In the genomic region with DNA sequence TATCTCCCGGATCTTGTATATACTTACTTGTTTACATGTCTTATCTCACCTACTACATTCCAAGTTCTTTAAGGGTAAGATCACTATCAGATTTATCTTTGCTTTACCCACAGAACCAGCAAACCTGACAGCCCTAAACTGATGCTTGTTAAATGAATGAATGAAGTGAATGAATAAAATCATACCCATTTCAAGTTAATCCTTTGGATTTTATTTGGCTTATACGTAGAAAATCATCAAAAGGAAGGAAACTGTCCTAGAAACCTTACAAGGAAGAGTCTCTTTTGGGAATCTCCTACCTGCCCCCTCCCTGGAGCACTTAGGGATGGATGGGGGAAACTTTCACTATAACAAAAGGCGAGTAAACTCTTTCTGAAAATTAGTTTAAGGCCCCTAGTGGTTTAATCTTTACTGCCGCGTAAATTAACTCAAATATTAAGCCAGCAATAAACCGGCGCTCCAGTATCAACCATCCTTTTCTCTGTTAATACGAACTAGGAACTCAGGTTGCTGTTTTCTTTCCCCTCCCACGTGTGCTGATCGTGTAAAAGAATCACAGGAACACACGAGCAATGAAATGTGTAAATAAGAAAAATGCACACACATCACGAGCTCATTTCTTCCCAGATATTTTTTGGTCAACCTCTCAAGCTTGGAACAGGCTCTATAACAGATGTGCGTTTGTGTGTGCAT, we compare ENCODE assay signal across 8 cellular contexts. TPM values are rescaled to one million over a fixed set of nuclear protein-coding genes. Genes with fewer than 3 reads are reported as not detected.
DNase-seq lines count a peak whose midpoint lies in the region; ATAC-seq, FAIRE-seq and TF ChIP-seq lines count a peak whose summit lies in the region.

No MANE protein-coding gene starts in this region.

- in situ Hi-C loops in HepG2 (cut with HindIII; ENCODE audit: extremely low pct_ligation_motif_present, low pct_unique_long_range_greater_than_20kb) = no loop called here

- CTCF ChIA-PET in A549 (lab: Yijun Ruan, JAX) (interaction anchor here (0.7 to 1.3 kb wide), 3 partner anchors 9 to 67 kb away, joined by 3 to 4 read pairs (median 3); no protein-coding TSS in a partner anchor), HepG2 (lab: Yijun Ruan, JAX; ENCODE audit: low intra/inter-chr PET ratio, low total read pairs) (no interaction called here)

- TF ChIP-seq POLR2A in A549 (IDR thresholded peaks at IDR 0.05; ENCODE audit: low read length) = no peak
- no peak for TF ChIP-seq POLR2A in HepG2 (IDR thresholded peaks at IDR 0.05; ENCODE audit: insufficient read depth in 1 of 2, low read depth in 2 of 2, low read length in 2 of 2)

- TF ChIP-seq CTCF in A549 (IDR thresholded peaks at IDR 0.05) (no peak), ascending aorta (IDR thresholded peaks at IDR 0.05) (no peak), HepG2 (CRISPR knock-in tag; IDR thresholded peaks at IDR 0.05) (0 out of 2 replicates have a peak, but pooled peaks have one; percentile 5), upper lobe of right lung (IDR thresholded peaks at IDR 0.05) (peak; percentile 28)

- TF ChIP-seq RAD21 in A549 (conservative IDR thresholded peaks at IDR 0.05 in 1 of 2, IDR thresholded peaks at IDR 0.05 in 1 of 2) = no peak
- TF ChIP-seq RAD21 in HepG2 (CRISPR knock-in tag; IDR thresholded peaks at IDR 0.05) = no peak

- H3K4me1 ChIP-seq in A549 (peaks cover 13% of the 10 kb centered on the region; the same call in 2 of the 3 replicates), ascending aorta (peaks cover 0 to 8% of the 10 kb centered on the region in 2 donors), HepG2 (ENCODE audit: insufficient read depth, low read length) (peaks cover 29% of the 10 kb centered on the region), upper lobe of right lung (peaks cover 20% of the 10 kb centered on the region)

- no peaks in the 10 kb centered on the region for H3K9me3 ChIP-seq in A549
- no peaks in the 10 kb centered on the region for H3K9me3 ChIP-seq in ascending aorta
- no peaks in the 10 kb centered on the region for H3K9me3 ChIP-seq in HepG2 (ENCODE audit: low read length)
- no peaks in the 10 kb centered on the region for H3K9me3 ChIP-seq in upper lobe of right lung

- intact Hi-C loops in ascending aorta (cut with DNase I) (loop anchor here (1.0 to 10.0 kb wide), 3 partner anchors 20 to 1451 kb away; a partner anchor contains a TSS), HepG2 (cut with micrococcal nuclease; ENCODE audit: unreplicated experiment) (loop anchor here (1.0 kb wide), 2 partner anchors 131 to 179 kb away; no protein-coding TSS in a partner anchor), upper lobe of right lung (cut with DNase I) (loop anchor here (10.0 kb wide), 1 partner anchor 141 kb away; no protein-coding TSS in a partner anchor)

- POLR2A ChIA-PET in A549 (lab: Yijun Ruan, JAX) = interaction anchor here (0.6 kb wide), 1 partner anchor 18 kb away, joined by 4 read pairs; no protein-coding TSS in a partner anchor
- POLR2A ChIA-PET in HepG2 (lab: Yijun Ruan, JAX) = interaction anchor here (1.0 kb wide), 1 partner anchor 18 kb away, joined by 5 read pairs; no protein-coding TSS in a partner anchor

- peak overlapping the region; percentile 83 for H3K4me3 ChIP-seq in A549
- H3K4me3 ChIP-seq in ascending aorta = peak overlapping the region; percentile 75 to 98
- H3K4me3 ChIP-seq in HepG2 (replicated peaks in 1 of 3; ENCODE audit: insufficient read depth in 1 of 3, low read depth in 2 of 3, low read length in 3 of 3) = peak overlapping the region; percentile 87 to 99 (median 89)
- peak overlapping the region; percentile 92 for H3K4me3 ChIP-seq in upper lobe of right lung

- peak overlapping the region; percentile 84 for H3K9ac ChIP-seq in HepG2 (ENCODE audit: insufficient read depth, low read depth, low read length)

- 4% methylated on average over 13 of the region's 13 CpGs for WGBS in A549 (ENCODE audit: missing lambda C conversion rate)
- 5% methylated on average over 13 of the region's 13 CpGs for WGBS in HepG2 (ENCODE audit: low lambda C conversion rate)

- DNase-seq in A549 (ENCODE audit: low read depth in 1 of 2, low spot score in 1 of 2) = peak in 1 of 2 experiments; percentile 13
- peak; percentile 42 for DNase-seq in HCEC 1CT
- no peak for DNase-seq in ascending aorta (ENCODE audit: low spot score in 2 of 2)
- DNase-seq in HepG2 (ENCODE audit: low spot score) = no peak
- DNase-seq in upper lobe of right lung = no peak

- H3K36me3 ChIP-seq in ascending aorta (no peaks in the 10 kb centered on the region), HepG2 (replicated peaks in 1 of 2; ENCODE audit: control insufficient read depth in 1 of 2, insufficient read depth in 2 of 2, low read length in 2 of 2) (peaks cover 3 to 7% of the 10 kb centered on the region in 2 experiments; a peak in 3 of 5 replicates), upper lobe of right lung (no peaks in the 10 kb centered on the region)

- H2AFZ ChIP-seq in HepG2 (ENCODE audit: low read length) = peak overlapping the region; percentile 48

- peak overlapping the region; percentile 75 for H3K4me2 ChIP-seq in A549
- H3K4me2 ChIP-seq in HepG2 (ENCODE audit: low read depth, low read length) = peak overlapping the region; percentile 96

- TSS peak; percentile 66 for BruUV-seq in HepG2 (replicated peaks; lab: Mats Ljungman, UMichigan)

- ATAC-seq in A549 (no peak), HepG2 (no peak), upper lobe of right lung (no peak), GM18861 (IDR thresholded peaks at IDR 0.05; ENCODE audit: unreplicated experiment) (no peak), HG03521 (IDR thresholded peaks at IDR 0.05; ENCODE audit: unreplicated experiment) (no peak)
- ATAC-seq in activated CD4-positive, CD25-positive, alpha-beta regulatory T cell treated with anti-CD3 and anti-CD28 coated beads, Interleukin-2, amount 50 U/mL, for 24 hours = no peak

- peaks cover 13% of the 10 kb centered on the region for H4K20me1 ChIP-seq in HepG2 (ENCODE audit: insufficient read depth, low read length)

- H3K27ac ChIP-seq in A549 (peak overlapping the region; percentile 97 to 98), ascending aorta (peak overlapping the region; percentile 98 to 99), HepG2 (ENCODE audit: extremely low read length, insufficient read depth, low read length) (peak overlapping the region; percentile 88), upper lobe of right lung (peak overlapping the region; percentile 86)

- peaks cover 50% of the 10 kb centered on the region for H3K79me2 ChIP-seq in HepG2 (ENCODE audit: insufficient read depth, low read length)

- no peak for TF ChIP-seq EP300 in A549 (IDR thresholded peaks at IDR 0.05)
- no peak for TF ChIP-seq EP300 in HepG2 (IDR thresholded peaks at IDR 0.05; ENCODE audit: low read depth in 2 of 2, low read length in 2 of 2)
- TF ChIP-seq EP300 in HepG2 (CRISPR knock-in tag; IDR thresholded peaks at IDR 0.05; ENCODE audit: borderline replicate concordance) = no peak

- no peaks in the 10 kb centered on the region for H3K27me3 ChIP-seq in ascending aorta
- peaks cover 0 to 3% of the 10 kb centered on the region in 2 experiments; a peak in 1 of 5 replicates for H3K27me3 ChIP-seq in HepG2 (ENCODE audit: control insufficient read depth in 1 of 2, insufficient read depth in 2 of 2, low read length in 2 of 2)
- no peaks in the 10 kb centered on the region for H3K27me3 ChIP-seq in upper lobe of right lung

- FAIRE-seq in A549 (lab: Jason Lieb, UNC) (no peak), HepG2 (lab: Jason Lieb, UNC) (no peak)

TF ChIP-seq in A549, 52 proteins besides CTCF, POLR2A, EP300 and RAD21 (continues in another document):
- TF ChIP-seq RNF2 (IDR thresholded peaks at IDR 0.05; ENCODE audit: borderline replicate concordance, low read depth) (no peak), HEYL (CRISPR knock-in tag; IDR thresholded peaks at IDR 0.05) (no peak), MYC (IDR thresholded peaks at IDR 0.05; ENCODE audit: borderline replicate concordance, low read length) (no peak), GATA3 (IDR thresholded peaks at IDR 0.05; ENCODE audit: borderline replicate concordance) (0 out of 2 replicates have a peak, but pooled peaks have one; percentile 14)

TF ChIP-seq in HepG2, 621 proteins besides CTCF, POLR2A, EP300 and RAD21 (continues in another document):
- TF ChIP-seq GATA4 (IDR thresholded peaks at IDR 0.05; ENCODE audit: borderline replicate concordance, low read depth) (no peak), ZNF670 (CRISPR knock-in tag; IDR thresholded peaks at IDR 0.05; ENCODE audit: borderline replicate concordance) (no peak), SMAD3 (CRISPR knock-in tag; IDR thresholded peaks at IDR 0.05) (0 out of 2 replicates have a peak, but pooled peaks have one; percentile 18)

RNA-seq across cellular contexts. Expression of a gene that starts 1.2 kb away (rescaled TPM):
- polyA plus RNA-seq in A549 (2011; rRNA removed) = 20.8 and 30.6 TPM in 2 replicates
- polyA plus RNA-seq in A549 (2012; cell fraction: cytosol; rRNA removed) = 3.5 TPM in 2 replicates
- polyA plus RNA-seq in A549 (2012; cell fraction: nucleus; rRNA removed) = 5.8 and 9.8 TPM in 2 replicates
- 10.6 to 11.3 TPM (median 11.2 TPM) in 3 replicates for polyA plus RNA-seq in A549 (2017; fragmentation: RNase III; extraction: RNeasy Plus Mini Kit Qiagen cat#74134 plus additional on column Dnase treatment)
- 34.9 and 37.7 TPM in 2 replicates for polyA minus RNA-seq in A549 (2011; rRNA and poly(A)+ RNA removed)
- 69.9 TPM for total RNA-seq in ascending aorta
- 85.4 and 102 TPM in 2 replicates for total RNA-seq in HepG2 (2016; rRNA removed; fragmentation: Illumina TruSeq; extraction: Trizol)
- total RNA-seq in HepG2 (2016; cell fraction: cytosol; rRNA removed; fragmentation: Illumina TruSeq; extraction: Trizol; ENCODE audit: low read depth) = 31.3 and 33.8 TPM in 2 replicates
- total RNA-seq in HepG2 (2016; cell fraction: insoluble cytoplasmic fraction; rRNA removed; fragmentation: Illumina TruSeq; extraction: Trizol) = 82.8 and 99.8 TPM in 2 replicates
- total RNA-seq in HepG2 (2016; cell fraction: membrane; rRNA removed; fragmentation: Illumina TruSeq; extraction: Trizol) = 24.5 and 25.3 TPM in 2 replicates
- total RNA-seq in HepG2 (2016; cell fraction: nucleus; rRNA removed; fragmentation: Illumina TruSeq; extraction: Trizol) = 238 and 263 TPM in 2 replicates
- polyA plus RNA-seq in HepG2 (2011; rRNA removed) = 116 and 119 TPM in 2 replicates
- polyA plus RNA-seq in HepG2 (2011; cell fraction: cytosol; rRNA removed) = 80.3 and 114 TPM in 2 replicates
- 157 and 177 TPM in 2 replicates for polyA plus RNA-seq in HepG2 (2011; cell fraction: nucleus; rRNA removed)
- 163 and 168 TPM in 2 replicates for polyA plus RNA-seq in HepG2 (2012)
- 1.2 and 1.7 TPM in 2 replicates for polyA plus RNA-seq in HepG2 (2016; cell fraction: cytosol; fragmentation: Illumina TruSeq; extraction: Trizol; ENCODE audit: low read depth)
- 32.6 and 33.9 TPM in 2 replicates for polyA plus RNA-seq in HepG2 (2016; cell fraction: insoluble cytoplasmic fraction; fragmentation: Illumina TruSeq; extraction: Trizol; ENCODE audit: low read depth)
- 2.6 and 3.8 TPM in 2 replicates for polyA plus RNA-seq in HepG2 (2016; cell fraction: membrane; fragmentation: Illumina TruSeq; extraction: Trizol; ENCODE audit: low read depth)
- 41.1 and 45.1 TPM in 2 replicates for polyA plus RNA-seq in HepG2 (2016; cell fraction: nucleus; fragmentation: Illumina TruSeq; extraction: Trizol; ENCODE audit: insufficient read depth, low read depth)
- 15.6 and 209 TPM in 2 replicates for polyA minus RNA-seq in HepG2 (2011; rRNA and poly(A)+ RNA removed; ENCODE audit: low replicate concordance)
- polyA minus RNA-seq in HepG2 (2011; cell fraction: cytosol; rRNA and poly(A)+ RNA removed) = 248 and 267 TPM in 2 replicates
- polyA minus RNA-seq in HepG2 (2011; cell fraction: nucleus; rRNA and poly(A)+ RNA removed) = 1,476 and 1,554 TPM in 2 replicates
- total RNA-seq in upper lobe of right lung = 316 TPM

Comparison
In these comparisons a context has a peak if more than half of its experiments do, and no peak if none do; other contexts are left out.
1. CTCF ChIP-seq: peak in HepG2 (single experiment) and upper lobe of right lung (single experiment); none in A549 (single experiment) and ascending aorta (0 of 3).
2. Peak in every context shown above with its lines, with median percentiles within 50 percentile points of each other: H3K27ac ChIP-seq and H3K4me3 ChIP-seq.